In genomic region chr6:116531675-116532570, GRCh38 we compare ENCODE assay signal across 8 cellular contexts. TPM values are rescaled to one million over a fixed set of nuclear protein-coding genes. Genes with fewer than 3 reads are reported as not detected.
DNase-seq lines count a peak whose midpoint lies in the region; ATAC-seq and TF ChIP-seq lines count a peak whose summit lies in the region.

No MANE protein-coding gene starts in this region.

- no peak for TF ChIP-seq POLR2A in erythroblast (IDR thresholded peaks at IDR 0.05; ENCODE audit: low read length)
- no peak for TF ChIP-seq POLR2A in thyroid gland (IDR thresholded peaks at IDR 0.05)

- intact Hi-C loops in natural killer cell (cut with micrococcal nuclease) = loop anchor here (1.0 kb wide), 3 partner anchors 88 to 314 kb away; no protein-coding TSS in a partner anchor
- intact Hi-C loops in thyroid gland (cut with DNase I) = loop anchor here (10.0 kb wide), 1 partner anchor 237 kb away; no protein-coding TSS in a partner anchor

- H3K27ac Mint-ChIP-seq in CD4-positive, CD25-positive, alpha-beta regulatory T cell = no peak overlapping the region
- H3K27ac Mint-ChIP-seq in activated CD8-positive, alpha-beta T cell treated with anti-CD3 and anti-CD28 coated beads, Interleukin-2, amount 10 ng/mL, durations not matched to agents 7 days and 5 days = no peak overlapping the region
- H3K27ac Mint-ChIP-seq in natural killer cell = no peak overlapping the region

- no peaks in the 10 kb centered on the region for H3K9me3 Mint-ChIP-seq in CD4-positive, CD25-positive, alpha-beta regulatory T cell
- H3K9me3 Mint-ChIP-seq in activated CD8-positive, alpha-beta T cell treated with anti-CD3 and anti-CD28 coated beads, Interleukin-2, amount 10 ng/mL, durations not matched to agents 7 days and 5 days (ENCODE audit: insufficient read depth) = no peaks in the 10 kb centered on the region
- no peaks in the 10 kb centered on the region for H3K9me3 Mint-ChIP-seq in natural killer cell

- H3K4me3 ChIP-seq in CD4-positive, CD25-positive, alpha-beta regulatory T cell (ENCODE audit: low read depth, low read length) = no peak overlapping the region
- no peak overlapping the region for H3K4me3 ChIP-seq in thyroid gland (replicated peaks in 1 of 3)

- H3K27me3 Mint-ChIP-seq in CD4-positive, CD25-positive, alpha-beta regulatory T cell = peaks cover 25% of the 10 kb centered on the region
- H3K27me3 Mint-ChIP-seq in activated CD8-positive, alpha-beta T cell treated with anti-CD3 and anti-CD28 coated beads, Interleukin-2, amount 10 ng/mL, durations not matched to agents 7 days and 5 days (ENCODE audit: low read depth) = peaks cover 38% of the 10 kb centered on the region
- H3K27me3 Mint-ChIP-seq in natural killer cell (ENCODE audit: low read depth in 2 of 2) = peaks cover 21 to 42% of the 10 kb centered on the region in 2 donors

- H3K27me3 ChIP-seq in CD4-positive, CD25-positive, alpha-beta regulatory T cell (ENCODE audit: control insufficient read depth, insufficient read depth, low read length) = peaks cover 15% of the 10 kb centered on the region
- H3K27me3 ChIP-seq in thyroid gland = no peaks in the 10 kb centered on the region

- H3K4me1 Mint-ChIP-seq in CD4-positive, CD25-positive, alpha-beta regulatory T cell = peaks cover 0 to 5% (median 2%) of the 10 kb centered on the region in 4 donors
- no peaks in the 10 kb centered on the region for H3K4me1 Mint-ChIP-seq in activated CD8-positive, alpha-beta T cell treated with anti-CD3 and anti-CD28 coated beads, Interleukin-2, amount 10 ng/mL, durations not matched to agents 7 days and 5 days (ENCODE audit: low read depth)
- no peaks in the 10 kb centered on the region for H3K4me1 Mint-ChIP-seq in natural killer cell

- peak; percentile 85 to 89 for ATAC-seq in CD4-positive, CD25-positive, alpha-beta regulatory T cell (ENCODE audit: low read depth in 2 of 2)
- ATAC-seq in GM19025 (IDR thresholded peaks at IDR 0.05; ENCODE audit: low read depth, unreplicated experiment) (peak; percentile 73), HG03342 (IDR thresholded peaks at IDR 0.05; ENCODE audit: unreplicated experiment) (peak; percentile 82), natural killer cell (peak; percentile 95 to 97 (median 97))
- peak; percentile 93 for ATAC-seq in activated CD8-positive, alpha-beta T cell treated with anti-CD3 and anti-CD28 coated beads, Interleukin-2, amount 10 ng/mL, durations not matched to agents 7 days and 5 days

- no peaks in the 10 kb centered on the region for H3K36me3 ChIP-seq in CD4-positive, CD25-positive, alpha-beta regulatory T cell (ENCODE audit: control insufficient read depth, insufficient read depth, low read length)
- no peaks in the 10 kb centered on the region for H3K36me3 ChIP-seq in thyroid gland

- H3K27ac ChIP-seq in CD4-positive, CD25-positive, alpha-beta regulatory T cell (ENCODE audit: insufficient read depth, low read length, poor library complexity, severe bottlenecking) = no peak overlapping the region
- no peak overlapping the region for H3K27ac ChIP-seq in thyroid gland

- no peaks in the 10 kb centered on the region for H3K36me3 Mint-ChIP-seq in CD4-positive, CD25-positive, alpha-beta regulatory T cell
- no peaks in the 10 kb centered on the region for H3K36me3 Mint-ChIP-seq in activated CD8-positive, alpha-beta T cell treated with anti-CD3 and anti-CD28 coated beads, Interleukin-2, amount 10 ng/mL, durations not matched to agents 7 days and 5 days (ENCODE audit: low read depth)
- no peaks in the 10 kb centered on the region for H3K36me3 Mint-ChIP-seq in natural killer cell

- no peaks in the 10 kb centered on the region for H3K9me3 ChIP-seq in CD4-positive, CD25-positive, alpha-beta regulatory T cell (ENCODE audit: control insufficient read depth in 2 of 2, low read length in 2 of 2)
- no peaks in the 10 kb centered on the region for H3K9me3 ChIP-seq in thyroid gland

- WGBS in thyroid gland, 2 donors = 86 to 89% methylated on average over 12 of the region's 12 CpGs

- POLR2A ChIA-PET in activated CD8-positive, alpha-beta T cell treated with anti-CD3 and anti-CD28 coated beads, Interleukin-2, amount 10 ng/mL, durations not matched to agents 7 days and 5 days (lab: Charles Lee) = no interaction called here

- DNase-seq in CD4-positive, CD25-positive, alpha-beta regulatory T cell = peak; percentile 46 to 69 (median 68)
- DNase-seq in NOMO-1 treated with DMSO at 0.1 percent for 48 hours (lab: John Stamatoyannopoulos, UW; ENCODE audit: unreplicated experiment) = peak; percentile 80
- DNase-seq in activated CD8-positive, alpha-beta T cell treated with anti-CD3 and anti-CD28 coated beads, Interleukin-2, amount 10 ng/mL, durations not matched to agents 7 days and 5 days = peak; percentile 78
- DNase-seq in erythroblast (lab: John Stamatoyannopoulos, UW) = peak; percentile 71 to 79
- peak; percentile 30 for DNase-seq in natural killer cell
- DNase-seq in thyroid gland = peak; percentile 10 to 21

- H3K4me3 Mint-ChIP-seq in CD4-positive, CD25-positive, alpha-beta regulatory T cell = no peak overlapping the region
- H3K4me3 Mint-ChIP-seq in activated CD8-positive, alpha-beta T cell treated with anti-CD3 and anti-CD28 coated beads, Interleukin-2, amount 10 ng/mL, durations not matched to agents 7 days and 5 days = no peak overlapping the region
- no peak overlapping the region for H3K4me3 Mint-ChIP-seq in natural killer cell

- no peaks in the 10 kb centered on the region for H3K4me1 ChIP-seq in CD4-positive, CD25-positive, alpha-beta regulatory T cell (ENCODE audit: control insufficient read depth, insufficient read depth, low read length, poor library complexity, severe bottlenecking)
- H3K4me1 ChIP-seq in thyroid gland = peaks cover 0 to 8% of the 10 kb centered on the region in 2 donors

- CTCF ChIA-PET in activated CD8-positive, alpha-beta T cell treated with anti-CD3 and anti-CD28 coated beads, Interleukin-2, amount 10 ng/mL, durations not matched to agents 7 days and 5 days (lab: Charles Lee) = interaction anchor here (0.6 to 4.2 kb wide), 11 partner anchors 10 to 263 kb away, joined by 3 to 39 read pairs (median 6); no protein-coding TSS in a partner anchor

- TF ChIP-seq CTCF in natural killer cell (IDR thresholded peaks at IDR 0.05) (peak; percentile 95), thyroid gland (IDR thresholded peaks at IDR 0.05) (peak in 4 of 6 experiments; percentile 33 to 49 (median 45))

RNA-seq across cellular contexts. Expression of gene TRAPPC3L, which starts 13.6 kb away (rescaled TPM):
- 0.37 TPM for total RNA-seq in CD4-positive, CD25-positive, alpha-beta regulatory T cell
- polyA plus RNA-seq in CD4-positive, CD25-positive, alpha-beta regulatory T cell = not detected
- total RNA-seq in activated CD8-positive, alpha-beta T cell treated with anti-CD3 and anti-CD28 coated beads, Interleukin-2, amount 10 ng/mL, durations not matched to agents 7 days and 5 days = not detected
- total RNA-seq in natural killer cell (under 1 TPM in 1 of 3 donors, not detected in 2; 0.66 TPM), thyroid gland (under 1 TPM in 2 of 4 donors, not detected in 2; 0.13 to 0.42 TPM)

RNA-seq across cellular contexts. Expression of gene CALHM5, which starts 20.5 kb away (rescaled TPM):
- 0.10 TPM for total RNA-seq in CD4-positive, CD25-positive, alpha-beta regulatory T cell
- not detected for polyA plus RNA-seq in CD4-positive, CD25-positive, alpha-beta regulatory T cell
- not detected for total RNA-seq in activated CD8-positive, alpha-beta T cell treated with anti-CD3 and anti-CD28 coated beads, Interleukin-2, amount 10 ng/mL, durations not matched to agents 7 days and 5 days
- total RNA-seq in natural killer cell = under 1 TPM in 2 of 3 donors, not detected in 1; 0.05 TPM
- total RNA-seq in thyroid gland = 1 to 10 TPM in 1 of 4 donors, under 1 TPM in 3; 0.59 to 1.3 (median 0.69) TPM

RNA-seq across cellular contexts. Expression of gene CALHM4, which starts 21.6 kb away (rescaled TPM):
- not detected for total RNA-seq in CD4-positive, CD25-positive, alpha-beta regulatory T cell
- not detected for polyA plus RNA-seq in CD4-positive, CD25-positive, alpha-beta regulatory T cell
- total RNA-seq in activated CD8-positive, alpha-beta T cell treated with anti-CD3 and anti-CD28 coated beads, Interleukin-2, amount 10 ng/mL, durations not matched to agents 7 days and 5 days = not detected
- total RNA-seq in natural killer cell (not detected), thyroid gland (not detected)

RNA-seq across cellular contexts. Expression of gene RWDD1, which starts 39.4 kb away (rescaled TPM):
- 49.5 TPM for total RNA-seq in CD4-positive, CD25-positive, alpha-beta regulatory T cell
- polyA plus RNA-seq in CD4-positive, CD25-positive, alpha-beta regulatory T cell = 10 to 100 TPM; 65.0 to 97.8 (median 80.8) TPM
- total RNA-seq in activated CD8-positive, alpha-beta T cell treated with anti-CD3 and anti-CD28 coated beads, Interleukin-2, amount 10 ng/mL, durations not matched to agents 7 days and 5 days = 10 to 100 TPM; 39.8 to 45.2 TPM
- 10 to 100 TPM; 47.0 to 48.9 (median 47.1) TPM for total RNA-seq in natural killer cell
- 10 to 100 TPM; 42.0 to 71.2 (median 48.5) TPM for total RNA-seq in thyroid gland

Comparison
In these comparisons a context has a peak if more than half of its experiments do, and no peak if none do; other contexts are left out.
1. DNase-seq: peak in every context shown above with its lines; median percentile 80 in NOMO-1 treated with DMSO at 0.1 percent for 48 hours; 78 in activated CD8-positive, alpha-beta T cell treated with anti-CD3 and anti-CD28 coated beads, Interleukin-2, amount 10 ng/mL, durations not matched to agents 7 days and 5 days; 75 in erythroblast; 68 in CD4-positive, CD25-positive, alpha-beta regulatory T cell; 30 in natural killer cell; 16 in thyroid gland.